Comparison of ENCODE assay signal across 11 cellular contexts in genomic region chr4:152310223-152310622, GRCh38.
A peak's percentile ranks its signal among the peaks of the same experiment; 100 is the strongest.
DNase-seq lines count a peak whose midpoint lies in the region; ATAC-seq, FAIRE-seq and TF ChIP-seq lines count a peak whose summit lies in the region.
"Had no signal": no experiment of that assay in that cellular context is flagged by ENCODE, and none has a peak within 500 bp of the region (broad histone marks: within the 10 kb centered on the region; RNA-seq: fewer than 3 reads in every experiment).

No MANE protein-coding gene starts in this region.

- no peaks in the 10 kb centered on the region for H3K9me3 ChIP-seq in kidney (ENCODE audit: control insufficient read depth in 1 of 2, low read length in 2 of 2)

- H3K4me3 ChIP-seq in kidney (ENCODE audit: low read length in 2 of 2), result no peak overlapping the region
- H3K4me3 ChIP-seq: coronary artery had no signal

- H3K4me1 Mint-ChIP-seq in nephron progenitor cell, result peaks cover 49% of the 10 kb centered on the region

- no peaks in the 10 kb centered on the region for H3K9me3 Mint-ChIP-seq in nephron progenitor cell

- no peak for ATAC-seq in GM19351 (IDR thresholded peaks at IDR 0.05; ENCODE audit: unreplicated experiment)

- no peak for TF ChIP-seq CTCF in nephron progenitor cell (IDR thresholded peaks at IDR 0.05)
- TF ChIP-seq CTCF in RWPE1 (conservative IDR thresholded peaks at IDR 0.05; ENCODE audit: low read depth), result no peak
- TF ChIP-seq CTCF in kidney (IDR thresholded peaks at IDR 0.05; ENCODE audit: borderline replicate concordance, extremely low read depth, insufficient read depth), result no peak

- no peaks in the 10 kb centered on the region for H3K4me1 ChIP-seq in kidney (ENCODE audit: control insufficient read depth in 1 of 2, insufficient read depth in 1 of 2, low read depth in 1 of 2, low read length in 2 of 2)
- H3K4me1 ChIP-seq: parathyroid adenoma had no signal

- POLR2A ChIA-PET in RWPE1 (lab: Yijun Ruan, JAX; ENCODE audit: low non-redundant PET), result no interaction called here

- intact Hi-C loops in kidney (cut with DNase I), result no loop called here

- FAIRE-seq in kidney (lab: Jason Lieb, UNC), result no peak

- DNase-seq in ELF-1 (ENCODE audit: low read depth, low spot score) (peak; percentile 92), LHCN-M2 (ENCODE audit: low read depth) (peak; percentile 68), astrocyte of the hippocampus (ENCODE audit: low read depth, low spot score) (peak; percentile 94), nephron progenitor cell (no peak), T-helper 1 cell (no peak), RWPE1 (ENCODE audit: low spot score) (no peak), kidney (no peak)
- DNase-seq: NCI-H1436 had no signal

- peak overlapping the region; percentile 36 for H3K27ac Mint-ChIP-seq in nephron progenitor cell

- no peak overlapping the region for H3K9ac ChIP-seq in kidney (ENCODE audit: low read length in 2 of 2)
- H3K9ac ChIP-seq: parathyroid adenoma had no signal

- H3K4me3 Mint-ChIP-seq in nephron progenitor cell, result no peak overlapping the region

- peaks cover 6% of the 10 kb centered on the region for H3K27me3 Mint-ChIP-seq in nephron progenitor cell (ENCODE audit: low read depth, poor library complexity)

- no peaks in the 10 kb centered on the region for H3K36me3 ChIP-seq in kidney (ENCODE audit: control insufficient read depth in 1 of 2, insufficient read depth in 2 of 2, low read length in 2 of 2)

- H3K36me3 Mint-ChIP-seq in nephron progenitor cell (ENCODE audit: low read depth), result no peaks in the 10 kb centered on the region

- CTCF ChIA-PET in RWPE1 (lab: Yijun Ruan, JAX), result interaction anchor here (0.7 kb wide), 1 partner anchor 142 kb away, joined by 4 read pairs; no protein-coding TSS in a partner anchor

- no peak overlapping the region for H3K27ac ChIP-seq in RWPE1
- H3K27ac ChIP-seq in kidney (ENCODE audit: low read depth in 2 of 2, low read length in 2 of 2), result no peak overlapping the region
- H3K27ac ChIP-seq: coronary artery, parathyroid adenoma had no signal

Comparison
In these comparisons a context has a peak if more than half of its experiments do, and no peak if none do; other contexts are left out.
1. DNase-seq: peak in ELF-1 (single experiment), LHCN-M2 (single experiment) and astrocyte of the hippocampus (single experiment); none in nephron progenitor cell (single experiment), T-helper 1 cell (0 of 5), RWPE1 (single experiment) and kidney (single experiment).